Comparison of ENCODE assay signal across 23 cellular contexts in genomic region chr7:101223528-101223927, GRCh38. TPM values are rescaled to one million over a fixed set of nuclear protein-coding genes. Genes with fewer than 3 reads are reported as not detected.
"Had no signal": no experiment of that assay in that cellular context is flagged by ENCODE, and none has a peak within 500 bp of the region (broad histone marks: within the 10 kb centered on the region; RNA-seq: fewer than 3 reads in every experiment).

No MANE protein-coding gene starts in this region.

- H3K27ac Mint-ChIP-seq: nephron had no signal

- H3K4me3 Mint-ChIP-seq: nephron had no signal

- H3K27me3 ChIP-seq: esophagus muscularis mucosa, neutrophil, spleen, upper lobe of left lung, vagina had no signal

- DNase-seq: effector memory CD4-positive, alpha-beta T cell; kidney; left colon; left ventricle myocardium superior; mesenchymal stem cell; midbrain; naive B cell; psoas muscle; retina; spleen; stimulated activated CD4-positive, alpha-beta T cell treated with anti-CD3 and anti-CD28 coated beads, Interleukin-2, amount 100 ng/mL, for 24 hours; stimulated activated CD4-positive, alpha-beta T cell treated with anti-CD3 and anti-CD28 coated beads, Interleukin-4, amount 100 ng/mL, for 4 hours; stimulated activated naive CD4-positive, alpha-beta T cell treated with Interleukin-2 at 50 U/mL for 16 hours had no signal

- H3K27me3 Mint-ChIP-seq: naive B cell had no signal

- H3K27ac ChIP-seq: esophagus muscularis mucosa, neutrophil, psoas muscle, spleen, upper lobe of left lung, vagina had no signal

- H3K4me3 ChIP-seq: esophagus muscularis mucosa, lung, psoas muscle, spleen, upper lobe of left lung, vagina had no signal

- ATAC-seq: left colon, left ventricle myocardium superior, psoas muscle, sciatic nerve had no signal

- H3K9me3 Mint-ChIP-seq: naive B cell, nephron had no signal

- H3K9me3 ChIP-seq: esophagus muscularis mucosa, neutrophil, psoas muscle, spleen, upper lobe of left lung, vagina had no signal

RNA-seq across cellular contexts. Expression of gene MOGAT3, which starts 22.7 kb away (rescaled TPM):
- total RNA-seq: fibroblast of villous mesenchyme, left ventricle myocardium superior, lung, osteoblast, psoas muscle, sciatic nerve, skeletal muscle tissue, spleen, upper lobe of left lung, vagina had no signal
